8 cellular contexts compared by ENCODE assay signal in the genomic region with DNA sequence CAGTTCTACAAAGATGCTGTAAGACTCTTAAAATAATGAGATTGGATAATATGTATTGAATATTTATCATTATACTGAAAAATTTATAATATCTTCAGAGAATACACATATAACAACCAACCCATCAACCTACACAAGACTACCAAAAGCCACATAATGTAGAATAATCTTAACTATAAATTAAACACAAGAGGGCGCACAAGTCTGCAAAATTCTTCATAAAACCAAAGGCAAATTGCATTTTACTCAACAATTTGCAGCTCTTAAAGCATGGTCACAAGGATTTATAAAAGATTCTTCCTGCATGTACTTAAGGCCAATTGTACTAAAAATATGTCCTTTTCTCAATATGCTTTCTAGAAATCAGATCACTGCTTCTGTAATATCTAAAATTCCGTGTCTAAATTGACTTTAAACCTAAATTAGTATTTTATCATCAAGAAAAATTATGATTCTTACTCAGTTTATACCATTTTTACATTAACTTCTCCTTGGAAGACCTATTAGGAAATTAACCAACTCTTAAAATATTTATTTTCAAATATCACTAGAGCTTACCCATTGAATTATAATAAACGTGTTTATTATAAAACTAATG.
DNase-seq lines count a peak whose midpoint lies in the region; ATAC-seq and TF ChIP-seq lines count a peak whose summit lies in the region.

No MANE protein-coding gene starts in this region.

- no peak overlapping the region for H3K4me3 Mint-ChIP-seq in H9

- H3K27ac Mint-ChIP-seq in H9, result no peak overlapping the region

- no peaks in the 10 kb centered on the region for H3K79me1 ChIP-seq in H9 (ENCODE audit: insufficient read depth, low read depth, low read length, poor library complexity, severe bottlenecking)

- H3K36me3 Mint-ChIP-seq in H9 (ENCODE audit: insufficient read depth in 1 of 3, low read depth in 3 of 3), result no peaks in the 10 kb centered on the region

- H3K9ac ChIP-seq in H9 (ENCODE audit: extremely low read depth, insufficient read length, low read length), result no peak overlapping the region

- H2BK15ac ChIP-seq in H9 (ENCODE audit: low read depth, low read length), result no peak overlapping the region

- H4K91ac ChIP-seq in H9 (ENCODE audit: insufficient read length, low read depth, low read length), result no peak overlapping the region

- H2AFZ ChIP-seq in H9 (ENCODE audit: low read length), result no peak overlapping the region

- H3K9me3 ChIP-seq in BE2C, result no peaks in the 10 kb centered on the region
- H3K9me3 ChIP-seq in H9 (ENCODE audit: control insufficient read depth, low read depth, low read length), result no peaks in the 10 kb centered on the region
- H3K9me3 ChIP-seq in vagina, result no peaks in the 10 kb centered on the region

- no peak overlapping the region for H2BK5ac ChIP-seq in H9 (ENCODE audit: insufficient read length, low read length)

- H3K4me1 Mint-ChIP-seq in H9, result peaks cover 0 to 5% of the 10 kb centered on the region in 2 experiments; a peak in 2 of 4 replicates

- H3K27me3 ChIP-seq in BE2C (no peaks in the 10 kb centered on the region), H9 (ENCODE audit: insufficient read depth, low read length) (no peaks in the 10 kb centered on the region), vagina (no peaks in the 10 kb centered on the region)

- H2BK120ac ChIP-seq in H9 (ENCODE audit: low read depth, low read length, poor library complexity, severe bottlenecking), result no peak overlapping the region

- H2BK20ac ChIP-seq in H9 (ENCODE audit: low read depth, low read length, poor library complexity, severe bottlenecking), result no peak overlapping the region

- DNase-seq in BE2C (peak; percentile 28), H9 (no peak), NCI-H526 (lab: John Stamatoyannopoulos, UW) (peak; percentile 27 to 77), brain pericyte (ENCODE audit: low read depth, low spot score) (peak; percentile 32), left colon (no peak), vagina (ENCODE audit: extremely low spot score in 2 of 2) (no peak), activated gamma-delta T cell (lab: John Stamatoyannopoulos, UW) (no peak)

- no peak overlapping the region for H3K56ac ChIP-seq in H9 (ENCODE audit: insufficient read length, low read depth, low read length)

- TF ChIP-seq POLR2A in vagina (IDR thresholded peaks at IDR 0.05), result no peak

- H3K27me3 Mint-ChIP-seq in H9 (ENCODE audit: low read depth), result no peaks in the 10 kb centered on the region

- H2BK12ac ChIP-seq in H9 (ENCODE audit: insufficient read length, low read depth, low read length), result no peak overlapping the region

- WGBS in H9 (ENCODE audit: extremely low coverage, insufficient read length, low lambda C conversion rate), result no CpG with 5 or more reads among the region's 3 CpGs

- no peak overlapping the region for H3K18ac ChIP-seq in H9 (ENCODE audit: insufficient read length, low read depth, low read length)

- H3K4ac ChIP-seq in H9 (ENCODE audit: low read depth, low read length), result no peak overlapping the region

- H3T11ph ChIP-seq in H9 (ENCODE audit: low read length), result no peak overlapping the region

- no peak overlapping the region for H3K4me3 ChIP-seq in BE2C (ENCODE audit: low read depth, low read length)
- H3K4me3 ChIP-seq in vagina, result no peak overlapping the region

- H3K14ac ChIP-seq in H9 (ENCODE audit: insufficient read depth, low read length), result no peak overlapping the region

- TF ChIP-seq CTCF in BE2C (IDR thresholded peaks at IDR 0.05; ENCODE audit: low read depth, low read length), result peak; percentile 50
- peak; percentile 77 for TF ChIP-seq CTCF in H9 (conservative IDR thresholded peaks at IDR 0.05)
- TF ChIP-seq CTCF in vagina (IDR thresholded peaks at IDR 0.05), result peak; percentile 9 to 57 (median 47)

- no peak overlapping the region for H3K4me2 ChIP-seq in H9 (ENCODE audit: insufficient read depth, insufficient read length, low read length)

- peak; percentile 60 for ATAC-seq in left colon
- ATAC-seq in esophagus mucosa, result no peak

- H4K5ac ChIP-seq in H9 (ENCODE audit: insufficient read length, low read depth, low read length), result no peak overlapping the region

- H3K23me2 ChIP-seq in H9 (ENCODE audit: insufficient read length, low read depth, low read length, poor library complexity, severe bottlenecking), result no peaks in the 10 kb centered on the region

- H4K8ac ChIP-seq in H9 (replicated peaks; ENCODE audit: insufficient read length, low read depth, low read length), result no peak overlapping the region

- H3K27ac ChIP-seq in H9 (ENCODE audit: insufficient read length, low read depth, low read length) (no peak overlapping the region), vagina (no peak overlapping the region)

- peaks cover 9% of the 10 kb centered on the region for H3K4me1 ChIP-seq in BE2C
- H3K4me1 ChIP-seq in H9 (ENCODE audit: insufficient read depth, low read length), result no peaks in the 10 kb centered on the region
- H3K4me1 ChIP-seq in vagina, result no peaks in the 10 kb centered on the region

- no peak overlapping the region for H3K23ac ChIP-seq in H9 (ENCODE audit: insufficient read length, low read depth, low read length)

- no peaks in the 10 kb centered on the region for H4K20me1 ChIP-seq in H9 (ENCODE audit: control insufficient read depth, insufficient read depth, insufficient read length)

- H3K36me3 ChIP-seq in BE2C, result no peaks in the 10 kb centered on the region
- H3K36me3 ChIP-seq in vagina, result no peaks in the 10 kb centered on the region

- H3K9me3 Mint-ChIP-seq in H9, result no peaks in the 10 kb centered on the region

- no peaks in the 10 kb centered on the region for H3K79me2 ChIP-seq in H9 (ENCODE audit: insufficient read depth, low read length)

- no peak overlapping the region for H2AK5ac ChIP-seq in H9 (ENCODE audit: insufficient read length, low read length)

- intact Hi-C loops in left colon (cut with DNase I, micrococcal nuclease), result no loop called here
- intact Hi-C loops in vagina (cut with DNase I), result loop anchor here (5.0 kb wide), 1 partner anchor 232 kb away; no protein-coding TSS in a partner anchor

Comparison
In these comparisons a context has a peak if more than half of its experiments do, and no peak if none do; other contexts are left out.
1. DNase-seq: peak in BE2C (single experiment), NCI-H526 (2 of 2) and brain pericyte (single experiment); none in H9 (single experiment), left colon (0 of 2), vagina (0 of 2) and activated gamma-delta T cell (single experiment).
2. Peak in every context shown above with its lines, with median percentiles within 50 percentile points of each other: CTCF ChIP-seq.